ENCODE assay signal across 7 cellular contexts in genomic region chr15:65790692-65791334, GRCh38. TPM values are rescaled to one million over a fixed set of nuclear protein-coding genes. Genes with fewer than 3 reads are reported as not detected.
DNase-seq lines count a peak whose midpoint lies in the region; TF ChIP-seq lines count a peak whose summit lies in the region.

No MANE protein-coding gene starts in this region.

- H3K4me1 ChIP-seq in MM.1S (ENCODE audit: low read length): peaks cover 8% of the 10 kb centered on the region
- H3K4me1 ChIP-seq in thymus (ENCODE audit: control insufficient read depth, insufficient read depth, low read length): peaks cover 3% of the 10 kb centered on the region

- H3K4me2 ChIP-seq in MM.1S (ENCODE audit: low read depth, low read length): peak overlapping the region; percentile 77

- peak overlapping the region; percentile 40; the same call in 1 of the 2 replicates for H2AFZ ChIP-seq in MM.1S (ENCODE audit: low read length)

- H3K79me2 ChIP-seq in MM.1S (ENCODE audit: low read length): peaks cover 66% of the 10 kb centered on the region

- H3K4me3 ChIP-seq in GM06990 (replicated peaks; ENCODE audit: low read depth, low read length) (peak overlapping the region; percentile 88), MM.1S (ENCODE audit: low read length) (peak overlapping the region; percentile 70), thymus (ENCODE audit: low read length) (peak overlapping the region; percentile 76)

- H3K9me2 ChIP-seq in MM.1S (replicated peaks; ENCODE audit: insufficient read depth, low read length): no peaks in the 10 kb centered on the region

- H3K27me3 ChIP-seq in GM06990 (replicated peaks; ENCODE audit: control insufficient read depth, insufficient read depth, low read length) (no peaks in the 10 kb centered on the region), MM.1S (replicated peaks; ENCODE audit: insufficient read depth, low read length) (no peaks in the 10 kb centered on the region), thymus (ENCODE audit: control insufficient read depth, insufficient read depth) (no peaks in the 10 kb centered on the region)

- peaks cover 17% of the 10 kb centered on the region for H3F3A ChIP-seq in MM.1S (ENCODE audit: insufficient read depth, low read length)

- no peaks in the 10 kb centered on the region; the same call in 1 of the 2 replicates for H4K20me1 ChIP-seq in MM.1S (ENCODE audit: insufficient read depth, low read length)

- H3K36me3 ChIP-seq in GM06990 (ENCODE audit: control insufficient read depth, insufficient read depth, low read length) (no peaks in the 10 kb centered on the region), MM.1S (replicated peaks; ENCODE audit: insufficient read depth, low read length) (no peaks in the 10 kb centered on the region), thymus (ENCODE audit: control insufficient read depth, insufficient read depth) (no peaks in the 10 kb centered on the region)

- H3K27ac ChIP-seq in MM.1S (ENCODE audit: low read length) (peak overlapping the region; percentile 74; the same call in 1 of the 2 replicates), thymus (ENCODE audit: low read depth) (peak overlapping the region; percentile 99)

- WGBS in thymus: 16% methylated on average over 14 of the region's 14 CpGs

- no peak for DNase-seq in GM06990 (ENCODE audit: extremely low read depth, insufficient read length)
- DNase-seq in MM.1S: peak; percentile 30
- peak; percentile 16 for DNase-seq in astrocyte of the hippocampus (ENCODE audit: low read depth, low spot score)
- peak; percentile 8 for DNase-seq in kidney tubule cell (ENCODE audit: low spot score)
- no peak for DNase-seq in stimulated activated CD4-positive, alpha-beta T cell treated with anti-CD3 and anti-CD28 coated beads, Interleukin-2, amount 100 ng/mL, for 24 hours
- DNase-seq in AG08395 (ENCODE audit: low spot score): no peak

- peak overlapping the region; percentile 90 for H3K9ac ChIP-seq in MM.1S (ENCODE audit: low read length)

- H3K9me3 ChIP-seq in MM.1S (replicated peaks; ENCODE audit: insufficient read depth, low read length) (no peaks in the 10 kb centered on the region), thymus (ENCODE audit: control insufficient read depth) (no peaks in the 10 kb centered on the region)

- TF ChIP-seq CTCF in GM06990 (IDR thresholded peaks at IDR 0.05; ENCODE audit: insufficient read depth, low read length, poor library complexity, severe bottlenecking) (no peak), MM.1S (IDR thresholded peaks at IDR 0.05; ENCODE audit: low read length) (no peak)

RNA-seq across cellular contexts. Expression of gene DENND4A, which starts 1.3 kb away (rescaled TPM):
- 15.9 TPM for polyA plus RNA-seq in thymus

Comparison
In these comparisons a context has a peak if more than half of its experiments do, and no peak if none do; other contexts are left out.
1. DNase-seq: peak in MM.1S (single experiment), astrocyte of the hippocampus (single experiment) and kidney tubule cell (single experiment); none in GM06990 (single experiment), stimulated activated CD4-positive, alpha-beta T cell treated with anti-CD3 and anti-CD28 coated beads, Interleukin-2, amount 100 ng/mL, for 24 hours (0 of 2) and AG08395 (single experiment).
2. Peak in every context shown above with its lines, with median percentiles within 50 percentile points of each other: H3K4me3 ChIP-seq.